27 cellular contexts compared by ENCODE assay signal in the genomic region with DNA sequence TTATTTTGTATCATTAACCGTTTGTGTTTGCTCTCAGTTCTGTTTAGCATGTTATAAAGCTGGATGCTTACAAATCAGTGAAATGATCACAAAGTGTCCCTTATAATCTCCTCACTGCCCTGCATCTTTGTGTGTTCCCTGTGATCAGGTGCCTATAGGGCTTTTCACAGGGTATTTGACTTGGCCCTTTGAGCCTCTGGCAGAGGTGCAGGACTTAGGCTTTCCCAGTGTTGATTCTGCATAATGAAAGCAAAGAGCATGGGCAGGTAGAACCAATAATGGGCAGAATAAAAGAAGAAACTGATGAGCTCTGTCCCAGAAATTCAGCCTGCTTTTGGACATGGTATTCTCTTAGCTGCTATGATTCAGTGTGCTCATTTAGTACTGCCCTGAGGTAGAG. TPM values are rescaled to one million over a fixed set of nuclear protein-coding genes. Genes with fewer than 3 reads are reported as not detected.
"Had no signal": no experiment of that assay in that cellular context is flagged by ENCODE, and none has a peak within 500 bp of the region (broad histone marks: within the 10 kb centered on the region; RNA-seq: fewer than 3 reads in every experiment).

No MANE protein-coding gene starts in this region.

- ATAC-seq: activated CD4-positive, CD25-positive, alpha-beta regulatory T cell treated with anti-CD3 and anti-CD28 coated beads, Interleukin-2, amount 50 U/mL, for 24 hours; activated CD8-positive, alpha-beta T cell treated with anti-CD3 and anti-CD28 coated beads for 36 hours; activated T-cell treated with anti-CD3 and anti-CD28 coated beads, Interleukin-2, amount 50 U/mL, for 72 hours had no signal

- DNase-seq: activated CD4-positive, alpha-beta T cell treated with anti-CD3 and anti-CD28 coated beads for 4 hours; activated CD8-positive, alpha-beta memory T cell treated with anti-CD3 and anti-CD28 coated beads, Interleukin-2, amount 50 U/mL, for 4 hours; activated CD8-positive, alpha-beta T cell treated with anti-CD3 and anti-CD28 coated beads for 36 hours; activated gamma-delta T cell treated with Interleukin-2 at 50 U/mL for 16 hours; activated naive CD4-positive, alpha-beta T cell treated with anti-CD3 and anti-CD28 coated beads, Interleukin-2, amount 10 ng/mL, durations not matched to agents 7 days and 5 days; activated naive CD8-positive, alpha-beta T cell treated with anti-CD3 and anti-CD28 coated beads for 36 hours; activated T-cell treated with anti-CD3 and anti-CD28 coated beads, Interleukin-2, amount 50 U/mL, for 72 hours; brain microvascular endothelial cell; Kasumi-1; NCI-H1105; NCI-H1436; NCI-H187 treated with DMSO at 0.1 percent for 48 hours; NCI-H2081 treated with DMSO at 0.1 percent for 48 hours; NCI-H446; NCI-H524; NCI-H748 treated with DMSO at 0.1 percent for 48 hours; NK-92 treated with Interleukin-12 subunit alpha and Interleukin-12 subunit beta, amount 100 ng/mL, for 24 hours; Peyer's patch; Right ventricle myocardium superior; SJCRH30; SK-N-SH; T-helper 1 cell had no signal

RNA-seq across cellular contexts. Expression of a gene that starts 16.9 kb away (rescaled TPM):
- total RNA-seq: activated CD8-positive, alpha-beta T cell treated with anti-CD3 and anti-CD28 coated beads for 36 hours; activated naive CD8-positive, alpha-beta T cell treated with anti-CD3 and anti-CD28 coated beads for 36 hours; activated T-cell treated with anti-CD3 and anti-CD28 coated beads, Interleukin-2, amount 50 U/mL, for 72 hours; activated T-helper 2 cell treated with anti-CD3 and anti-CD28 coated beads, Interferon-gamma antibody, Interleukin-2, Interleukin-4, amounts not matched to agents 10 μg/mL and 5 μg/mL and 100 μg/mL, durations not matched to agents 14 hours and 24 hours and 36 hours; cardiac muscle cell; M059J; Peyer's patch; Right ventricle myocardium superior; SJCRH30; T-helper 2 cell treated with Interferon-gamma antibody and Interleukin-4, amounts not matched to agents 100 ng/mL and 5 ng/mL, for 36 hours had no signal
